ENCODE assay signal across 5 cellular contexts in genomic region chr15:59637507-59637906, GRCh38. TPM values are rescaled to one million over a fixed set of nuclear protein-coding genes. Genes with fewer than 3 reads are reported as not detected.
"Had no signal": no experiment of that assay in that cellular context is flagged by ENCODE, and none has a peak within 500 bp of the region (broad histone marks: within the 10 kb centered on the region; RNA-seq: fewer than 3 reads in every experiment).

No MANE protein-coding gene starts in this region.

RNA-seq across cellular contexts. Expression of gene GCNT3, which starts 25.9 kb away (rescaled TPM):
- total RNA-seq: activated T-helper 2 cell treated with anti-CD3 and anti-CD28 coated beads, Interferon-gamma antibody, Interleukin-2, Interleukin-4, amounts not matched to agents 10 μg/mL and 5 μg/mL and 100 μg/mL, durations not matched to agents 14 hours and 24 hours and 36 hours; dermis microvascular lymphatic vessel endothelial cell; omental fat pad; pulmonary artery endothelial cell; T-helper 2 cell treated with Interferon-gamma antibody and Interleukin-4, amounts not matched to agents 100 ng/mL and 5 ng/mL, for 36 hours had no signal
